Comparison of ENCODE assay signal across 8 cellular contexts in genomic region chr17:38703742-38704644, GRCh38. TPM values are rescaled to one million over a fixed set of nuclear protein-coding genes. Genes with fewer than 3 reads are reported as not detected.
DNase-seq lines count a peak whose midpoint lies in the region; ATAC-seq, FAIRE-seq and TF ChIP-seq lines count a peak whose summit lies in the region.

No MANE protein-coding gene starts in this region.

- H3K9me3 ChIP-seq in esophagus squamous epithelium, result no peaks in the 10 kb centered on the region

- peak in 3 of 4 donors; percentile 3 to 48 (median 24) for TF ChIP-seq POLR2A in esophagus squamous epithelium (IDR thresholded peaks at IDR 0.05)

- H3K27ac ChIP-seq in esophagus squamous epithelium, result peak overlapping the region; percentile 96 to 98 (median 96)

- peaks cover 18% of the 10 kb centered on the region for H3K36me3 Mint-ChIP-seq in activated T-cell treated with anti-CD3 and anti-CD28 coated beads, Interleukin-2, amount 50 U/mL, for 4 hours (ENCODE audit: insufficient read depth)
- peaks cover 0 to 16% (median 0%) of the 10 kb centered on the region in 3 donors for H3K36me3 Mint-ChIP-seq in naive thymus-derived CD8-positive, alpha-beta T cell

- H3K27me3 Mint-ChIP-seq in activated T-cell treated with anti-CD3 and anti-CD28 coated beads, Interleukin-2, amount 50 U/mL, for 4 hours (ENCODE audit: low read depth), result no peaks in the 10 kb centered on the region
- peaks cover 0 to 2% (median 0%) of the 10 kb centered on the region in 5 donors for H3K27me3 Mint-ChIP-seq in naive thymus-derived CD8-positive, alpha-beta T cell
- no peaks in the 10 kb centered on the region for H3K27me3 Mint-ChIP-seq in stimulated activated naive CD8-positive, alpha-beta T cell treated with anti-CD3 and anti-CD28 coated beads, Interleukin-15, amount 100 ng/mL, for 72 hours

- WGBS in esophagus squamous epithelium, 2 donors, result 0 to 1% methylated on average over 15 of the region's 52 CpGs

- H3K4me3 ChIP-seq in esophagus squamous epithelium, result peak overlapping the region; percentile 76 to 94 (median 90)

- POLR2A ChIA-PET in naive thymus-derived CD8-positive, alpha-beta T cell (lab: Charles Lee), result interaction anchor here (0.8 to 22.8 kb wide), 16 partner anchors 9 to 496 kb away, joined by 3 to 395 read pairs (median 9); partner anchors contain the start of genes CISD3, EPOP, LASP1 and PIP4K2B

- peaks cover 10 to 79% (median 28%) of the 10 kb centered on the region in 3 donors for H3K4me1 ChIP-seq in esophagus squamous epithelium

- H3K4me3 Mint-ChIP-seq in activated T-cell treated with anti-CD3 and anti-CD28 coated beads, Interleukin-2, amount 50 U/mL, for 4 hours, result peak overlapping the region; percentile 97
- peak overlapping the region; percentile 92 to 99 (median 98) for H3K4me3 Mint-ChIP-seq in naive thymus-derived CD8-positive, alpha-beta T cell
- H3K4me3 Mint-ChIP-seq in stimulated activated naive CD8-positive, alpha-beta T cell treated with anti-CD3 and anti-CD28 coated beads, Interleukin-15, amount 100 ng/mL, for 72 hours, result peak overlapping the region; percentile 98 to 99

- H3K27me3 ChIP-seq in esophagus squamous epithelium, result no peaks in the 10 kb centered on the region

- ATAC-seq in activated T-cell treated with anti-CD3 and anti-CD28 coated beads, Interleukin-2, amount 50 U/mL, for 4 hours, result peak; percentile 2 to 7
- ATAC-seq in naive thymus-derived CD8-positive, alpha-beta T cell, result peak; percentile 12 to 21
- peak; percentile 15 for ATAC-seq in stimulated activated naive CD8-positive, alpha-beta T cell treated with anti-CD3 and anti-CD28 coated beads, Interleukin-15, amount 100 ng/mL, for 72 hours

- no peak for TF ChIP-seq CTCF in D721Med (IDR thresholded peaks at IDR 0.05; ENCODE audit: insufficient read depth, missing control alignments)
- TF ChIP-seq CTCF in esophagus squamous epithelium (IDR thresholded peaks at IDR 0.05), result no peak

- intact Hi-C loops in esophagus squamous epithelium (cut with DNase I), result loop anchor here (2.0 kb wide), 1 partner anchor 29 kb away; the partner anchor contains the start of gene EPOP

- H3K27ac Mint-ChIP-seq in naive thymus-derived CD8-positive, alpha-beta T cell, result peak overlapping the region; percentile 92 to 99 (median 97)
- H3K27ac Mint-ChIP-seq in stimulated activated naive CD8-positive, alpha-beta T cell treated with anti-CD3 and anti-CD28 coated beads, Interleukin-15, amount 100 ng/mL, for 72 hours, result peak overlapping the region; percentile 99 to 100

- H3K9me3 Mint-ChIP-seq in activated T-cell treated with anti-CD3 and anti-CD28 coated beads, Interleukin-2, amount 50 U/mL, for 4 hours, result peaks cover 5% of the 10 kb centered on the region
- no peaks in the 10 kb centered on the region for H3K9me3 Mint-ChIP-seq in naive thymus-derived CD8-positive, alpha-beta T cell
- peaks cover 0 to 6% of the 10 kb centered on the region in 2 donors for H3K9me3 Mint-ChIP-seq in stimulated activated naive CD8-positive, alpha-beta T cell treated with anti-CD3 and anti-CD28 coated beads, Interleukin-15, amount 100 ng/mL, for 72 hours

- peaks cover 45% of the 10 kb centered on the region for H3K4me1 Mint-ChIP-seq in activated T-cell treated with anti-CD3 and anti-CD28 coated beads, Interleukin-2, amount 50 U/mL, for 4 hours (ENCODE audit: low read depth)
- H3K4me1 Mint-ChIP-seq in naive thymus-derived CD8-positive, alpha-beta T cell, result peaks cover 36 to 53% (median 52%) of the 10 kb centered on the region in 4 donors
- peaks cover 51% of the 10 kb centered on the region for H3K4me1 Mint-ChIP-seq in stimulated activated naive CD8-positive, alpha-beta T cell treated with anti-CD3 and anti-CD28 coated beads, Interleukin-15, amount 100 ng/mL, for 72 hours

- FAIRE-seq in D721Med (lab: Jason Lieb, UNC), result no peak

- H3K36me3 ChIP-seq in esophagus squamous epithelium, result peaks cover 0 to 18% (median 0%) of the 10 kb centered on the region in 3 donors

- peak; percentile 87 for DNase-seq in D721Med (ENCODE audit: insufficient read length, low spot score)
- peak in 66 of 76 experiments; percentile 7 to 80 (median 54) for DNase-seq in HUDEP-2 (lab: John Stamatoyannopoulos, UW; ENCODE audit: unreplicated experiment in 76 of 76)
- peak; percentile 61 for DNase-seq in NOMO-1 treated with dmso at 0.1 percent for 144 hours (lab: John Stamatoyannopoulos, UW; ENCODE audit: unreplicated experiment)
- peak; percentile 84 for DNase-seq in activated T-cell treated with anti-CD3 and anti-CD28 coated beads, Interleukin-2, amount 50 U/mL, for 4 hours
- DNase-seq in esophagus squamous epithelium (lab: John Stamatoyannopoulos, UW), result peak; percentile 32
- peak; percentile 56 to 87 (median 62) for DNase-seq in naive thymus-derived CD8-positive, alpha-beta T cell
- peak; percentile 73 to 88 for DNase-seq in stimulated activated naive CD8-positive, alpha-beta T cell treated with anti-CD3 and anti-CD28 coated beads, Interleukin-15, amount 100 ng/mL, for 72 hours
- no peak for DNase-seq in T1000 (lab: John Stamatoyannopoulos, UW)

RNA-seq across cellular contexts. Expression of gene MLLT6, which starts 1.1 kb away (rescaled TPM):
- total RNA-seq in activated T-cell treated with anti-CD3 and anti-CD28 coated beads, Interleukin-2, amount 50 U/mL, for 4 hours, result 100 to 1,000 TPM; 263 to 315 (median 286) TPM
- total RNA-seq in esophagus squamous epithelium, result 10 to 100 TPM; 30.6 to 79.7 (median 35.1) TPM
- 100 to 1,000 TPM; 481 to 489 TPM for total RNA-seq in naive thymus-derived CD8-positive, alpha-beta T cell
- polyA plus RNA-seq in naive thymus-derived CD8-positive, alpha-beta T cell, result 10 to 100 TPM in 1 of 3 donors, 1 to 10 TPM in 2; 5.5 to 11.9 (median 8.3) TPM

RNA-seq across cellular contexts. Expression of gene CISD3, which starts 26.1 kb away (rescaled TPM):
- 10 to 100 TPM; 47.2 to 73.3 (median 67.8) TPM for total RNA-seq in activated T-cell treated with anti-CD3 and anti-CD28 coated beads, Interleukin-2, amount 50 U/mL, for 4 hours
- 1 to 10 TPM; 4.9 to 8.3 (median 7.8) TPM for total RNA-seq in esophagus squamous epithelium
- total RNA-seq in naive thymus-derived CD8-positive, alpha-beta T cell, result 10 to 100 TPM; 10.7 to 12.3 TPM
- polyA plus RNA-seq in naive thymus-derived CD8-positive, alpha-beta T cell, result 10 to 100 TPM; 40.5 to 63.3 (median 46.2) TPM

RNA-seq across cellular contexts. Expression of gene EPOP, which starts 29.2 kb away (rescaled TPM):
- 100 to 1,000 TPM; 110 to 131 (median 110) TPM for total RNA-seq in activated T-cell treated with anti-CD3 and anti-CD28 coated beads, Interleukin-2, amount 50 U/mL, for 4 hours
- 1 to 10 TPM; 1.8 to 3.2 (median 2.8) TPM for total RNA-seq in esophagus squamous epithelium
- total RNA-seq in naive thymus-derived CD8-positive, alpha-beta T cell, result 1 to 10 TPM; 1.2 TPM
- under 1 TPM in 2 of 3 donors, not detected in 1; 0.04 to 0.10 TPM for polyA plus RNA-seq in naive thymus-derived CD8-positive, alpha-beta T cell

RNA-seq across cellular contexts. Expression of gene PCGF2, which starts 44.1 kb away (rescaled TPM):
- under 1 TPM; 0.16 to 0.58 (median 0.43) TPM for total RNA-seq in activated T-cell treated with anti-CD3 and anti-CD28 coated beads, Interleukin-2, amount 50 U/mL, for 4 hours
- 10 to 100 TPM in 1 of 4 donors, 1 to 10 TPM in 3; 2.5 to 11.8 (median 3.4) TPM for total RNA-seq in esophagus squamous epithelium
- not detected for total RNA-seq in naive thymus-derived CD8-positive, alpha-beta T cell
- under 1 TPM in 1 of 3 donors, not detected in 2; 0.08 TPM for polyA plus RNA-seq in naive thymus-derived CD8-positive, alpha-beta T cell

RNA-seq across cellular contexts. Expression of gene PSMB3, which starts 48.5 kb away (rescaled TPM):
- 100 to 1,000 TPM; 527 to 569 (median 554) TPM for total RNA-seq in activated T-cell treated with anti-CD3 and anti-CD28 coated beads, Interleukin-2, amount 50 U/mL, for 4 hours
- total RNA-seq in esophagus squamous epithelium, result 100 to 1,000 TPM; 128 to 177 (median 145) TPM
- total RNA-seq in naive thymus-derived CD8-positive, alpha-beta T cell, result 10 to 100 TPM; 94.1 to 96.4 TPM
- polyA plus RNA-seq in naive thymus-derived CD8-positive, alpha-beta T cell, result 100 to 1,000 TPM; 338 to 361 (median 349) TPM

Comparison
In these comparisons a context has a peak if more than half of its experiments do, and no peak if none do; other contexts are left out.
1. RNA of gene EPOP, which starts 29.2 kb away (total RNA-seq): 110 to 131 TPM in activated T-cell treated with anti-CD3 and anti-CD28 coated beads, Interleukin-2, amount 50 U/mL, for 4 hours; 1.8 to 3.2 TPM in esophagus squamous epithelium and 1.2 TPM in naive thymus-derived CD8-positive, alpha-beta T cell; every median in the first group is over 10 times any median in the second.
2. Peak in every context shown above with its lines, with median percentiles within 50 percentile points of each other: ATAC-seq and H3K4me3 Mint-ChIP-seq.